19 cellular contexts compared by ENCODE assay signal in the genomic region with DNA sequence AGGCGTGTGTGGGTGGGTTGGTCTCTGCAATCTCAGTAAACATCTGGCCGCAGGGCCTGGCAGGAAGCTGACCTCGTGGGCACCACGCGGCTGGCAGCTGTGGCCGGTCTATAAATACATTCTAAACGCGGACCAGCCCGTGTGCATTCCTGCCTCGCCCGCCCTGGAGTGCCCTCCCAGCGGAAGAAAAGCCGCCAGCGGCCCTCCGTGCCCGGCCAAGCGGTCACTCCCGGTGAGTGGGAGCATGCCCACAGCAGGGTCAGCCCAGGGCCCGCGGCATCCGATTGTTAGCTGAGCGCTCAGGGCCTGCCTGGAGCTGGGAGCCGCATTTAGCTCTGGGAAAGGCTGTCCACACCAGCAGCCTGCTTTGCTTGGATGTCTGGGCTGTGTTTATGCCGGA. TPM values are rescaled to one million over a fixed set of nuclear protein-coding genes. Genes with fewer than 3 reads are reported as not detected.
DNase-seq lines count a peak whose midpoint lies in the region; ATAC-seq, FAIRE-seq and TF ChIP-seq lines count a peak whose summit lies in the region.
"Had no signal": no experiment of that assay in that cellular context is flagged by ENCODE, and none has a peak within 500 bp of the region (broad histone marks: within the 10 kb centered on the region; RNA-seq: fewer than 3 reads in every experiment).

No MANE protein-coding gene starts in this region.

- H2AFZ ChIP-seq in HepG2 (ENCODE audit: low read length) (no peak overlapping the region), neural progenitor cell (replicated peaks) (no peak overlapping the region)

- TF ChIP-seq POLR2A in HepG2 (IDR thresholded peaks at IDR 0.05; ENCODE audit: insufficient read depth in 1 of 2, low read depth in 2 of 2, low read length in 2 of 2) = no peak
- no peak for TF ChIP-seq POLR2A in right lobe of liver (IDR thresholded peaks at IDR 0.05)
- no peak for TF ChIP-seq POLR2A in vagina (IDR thresholded peaks at IDR 0.05)

- H3K4me2 ChIP-seq in HepG2 (ENCODE audit: low read depth, low read length) (no peak overlapping the region), neural progenitor cell (no peak overlapping the region)

- no peaks in the 10 kb centered on the region for H3K36me3 Mint-ChIP-seq in neural progenitor cell

- intact Hi-C loops in HepG2 (cut with micrococcal nuclease; ENCODE audit: unreplicated experiment) (no loop called here), right lobe of liver (cut with DNase I) (no loop called here), vagina (cut with DNase I) (no loop called here)

- H3K4me1 ChIP-seq in HepG2 (ENCODE audit: insufficient read depth, low read length) (peaks cover 9% of the 10 kb centered on the region), right lobe of liver (no peaks in the 10 kb centered on the region), neural progenitor cell (no peaks in the 10 kb centered on the region), small intestine (ENCODE audit: control insufficient read depth in 2 of 2, insufficient read depth in 1 of 2, low read depth in 1 of 2, low read length in 1 of 2) (no peaks in the 10 kb centered on the region), vagina (peaks cover 25% of the 10 kb centered on the region)

- FAIRE-seq in HepG2 (lab: Jason Lieb, UNC) = no peak
- no peak for FAIRE-seq in small intestine (lab: Jason Lieb, UNC)
- FAIRE-seq: GM12891, keratinocyte had no signal

- DNase-seq in HepG2 (ENCODE audit: low spot score) (no peak), right lobe of liver (no peak), foreskin melanocyte (peak; percentile 82), neural progenitor cell (ENCODE audit: low spot score) (no peak), WERI-Rb-1 (no peak), 8988T (no peak), small intestine (no peak), vagina (ENCODE audit: extremely low spot score in 2 of 2) (no peak)
- DNase-seq: activated CD8-positive, alpha-beta T cell treated with anti-CD3 and anti-CD28 coated beads, Interleukin-2, amount 10 ng/mL, durations not matched to agents 7 days and 5 days; GOT3; NCI-H2029 treated with DMSO at 0.1 percent for 48 hours; NCI-H526 treated with DMSO at 0.1 percent for 48 hours; PC-3; stimulated activated CD4-positive, alpha-beta T cell treated with anti-CD3 and anti-CD28 coated beads, Interleukin-4, amount 100 ng/mL, for 1 hour had no signal

- no peak for TF ChIP-seq RAD21 in HepG2 (CRISPR knock-in tag; IDR thresholded peaks at IDR 0.05)

- POLR2A ChIA-PET in HepG2 (lab: Yijun Ruan, JAX) = no interaction called here

- H3K9ac ChIP-seq in HepG2 (ENCODE audit: insufficient read depth, low read depth, low read length) (no peak overlapping the region), neural progenitor cell (no peak overlapping the region)

- H3K27ac ChIP-seq in HepG2 (ENCODE audit: extremely low read length, insufficient read depth, low read length) (no peak overlapping the region), right lobe of liver (no peak overlapping the region), neural progenitor cell (no peak overlapping the region), WERI-Rb-1 (no peak overlapping the region), small intestine (ENCODE audit: low read depth in 1 of 2, low read length in 1 of 2) (no peak overlapping the region), vagina (no peak overlapping the region)

- no peak overlapping the region for H3K4me3 Mint-ChIP-seq in neural progenitor cell
- H3K4me3 Mint-ChIP-seq: activated CD8-positive, alpha-beta T cell treated with anti-CD3 and anti-CD28 coated beads, Interleukin-2, amount 10 ng/mL, durations not matched to agents 7 days and 5 days had no signal

- 26% methylated on average over 14 of the region's 24 CpGs for WGBS in HepG2 (ENCODE audit: low lambda C conversion rate)
- 51% methylated on average over 6 of the region's 24 CpGs for WGBS in right lobe of liver (ENCODE audit: insufficient coverage, low coverage, low lambda C conversion rate, missing lambda C conversion rate)
- WGBS in small intestine, 3 donors = 43 to 64% (median 61%) methylated on average over 21 to 24 of the region's 24 CpGs

- H3K79me2 ChIP-seq in HepG2 (ENCODE audit: insufficient read depth, low read length) (no peaks in the 10 kb centered on the region), neural progenitor cell (ENCODE audit: low read depth) (no peaks in the 10 kb centered on the region)

- H3K27me3 ChIP-seq in HepG2 (ENCODE audit: control insufficient read depth in 1 of 2, insufficient read depth in 2 of 2, low read length in 2 of 2) = peaks cover 49 to 96% of the 10 kb centered on the region in 2 experiments
- H3K27me3 ChIP-seq in right lobe of liver = no peaks in the 10 kb centered on the region
- H3K27me3 ChIP-seq in neural progenitor cell = no peaks in the 10 kb centered on the region
- no peaks in the 10 kb centered on the region for H3K27me3 ChIP-seq in WERI-Rb-1 (ENCODE audit: insufficient read depth, low read depth, severe bottlenecking)
- H3K27me3 ChIP-seq in small intestine (ENCODE audit: control insufficient read depth in 2 of 2, insufficient read depth in 2 of 2, low read length in 2 of 2) = peaks cover 0 to 6% of the 10 kb centered on the region in 2 donors
- no peaks in the 10 kb centered on the region for H3K27me3 ChIP-seq in vagina
- H3K27me3 ChIP-seq: tibial nerve had no signal

- no peak overlapping the region for H3K4me3 ChIP-seq in HepG2 (replicated peaks in 1 of 3; ENCODE audit: insufficient read depth in 1 of 3, low read depth in 2 of 3, low read length in 3 of 3)
- H3K4me3 ChIP-seq in right lobe of liver = no peak overlapping the region
- no peak overlapping the region for H3K4me3 ChIP-seq in neural progenitor cell
- no peak overlapping the region for H3K4me3 ChIP-seq in WERI-Rb-1 (ENCODE audit: low read depth, low read length)
- H3K4me3 ChIP-seq in small intestine (ENCODE audit: low read depth in 1 of 2, low read length in 2 of 2) = no peak overlapping the region
- no peak overlapping the region for H3K4me3 ChIP-seq in vagina
- H3K4me3 ChIP-seq: tibial nerve had no signal

- CTCF ChIA-PET in HepG2 (lab: Yijun Ruan, JAX; ENCODE audit: low intra/inter-chr PET ratio, low total read pairs) = no interaction called here

- H3K27ac Mint-ChIP-seq in neural progenitor cell = peak overlapping the region; percentile 16
- H3K27ac Mint-ChIP-seq: activated CD8-positive, alpha-beta T cell treated with anti-CD3 and anti-CD28 coated beads, Interleukin-2, amount 10 ng/mL, durations not matched to agents 7 days and 5 days; progenitor cell of endocrine pancreas had no signal

- TF ChIP-seq CTCF in HepG2 (CRISPR knock-in tag; IDR thresholded peaks at IDR 0.05) = no peak
- no peak for TF ChIP-seq CTCF in right lobe of liver (IDR thresholded peaks at IDR 0.05)
- no peak for TF ChIP-seq CTCF in neural progenitor cell (IDR thresholded peaks at IDR 0.05)
- no peak for TF ChIP-seq CTCF in WERI-Rb-1 (IDR thresholded peaks at IDR 0.05; ENCODE audit: low read depth, low read length)
- no peak for TF ChIP-seq CTCF in vagina (IDR thresholded peaks at IDR 0.05)

- in situ Hi-C loops in HepG2 (cut with HindIII; ENCODE audit: extremely low pct_ligation_motif_present, low pct_unique_long_range_greater_than_20kb) = no loop called here

- ATAC-seq in HepG2 (no peak), right lobe of liver (no peak)
- ATAC-seq: activated CD8-positive, alpha-beta T cell treated with anti-CD3 and anti-CD28 coated beads, Interleukin-2, amount 10 ng/mL, durations not matched to agents 7 days and 5 days; PC-3 had no signal

- H4K20me1 ChIP-seq in HepG2 (ENCODE audit: insufficient read depth, low read length) (no peaks in the 10 kb centered on the region), neural progenitor cell (ENCODE audit: low read depth) (no peaks in the 10 kb centered on the region)

- H3F3A ChIP-seq in neural progenitor cell (ENCODE audit: low read depth) = no peaks in the 10 kb centered on the region

- no peaks in the 10 kb centered on the region for H3K36me3 ChIP-seq in HepG2 (replicated peaks in 1 of 2; ENCODE audit: control insufficient read depth in 1 of 2, insufficient read depth in 2 of 2, low read length in 2 of 2)
- no peaks in the 10 kb centered on the region for H3K36me3 ChIP-seq in right lobe of liver
- H3K36me3 ChIP-seq in neural progenitor cell = no peaks in the 10 kb centered on the region
- H3K36me3 ChIP-seq in WERI-Rb-1 = no peaks in the 10 kb centered on the region
- no peaks in the 10 kb centered on the region for H3K36me3 ChIP-seq in small intestine (ENCODE audit: control insufficient read depth in 2 of 2, insufficient read depth in 2 of 2, low read length in 2 of 2)
- no peaks in the 10 kb centered on the region for H3K36me3 ChIP-seq in vagina
- H3K36me3 ChIP-seq: tibial nerve had no signal

- H3K9me3 Mint-ChIP-seq in neural progenitor cell = peaks cover under 1% of the 10 kb centered on the region

- peaks cover 8% of the 10 kb centered on the region for H3K27me3 Mint-ChIP-seq in neural progenitor cell (ENCODE audit: insufficient read depth, low read depth)

- TF ChIP-seq EP300 in HepG2 (IDR thresholded peaks at IDR 0.05; ENCODE audit: low read depth in 2 of 2, low read length in 2 of 2) (no peak), HepG2 (CRISPR knock-in tag; IDR thresholded peaks at IDR 0.05; ENCODE audit: borderline replicate concordance) (no peak)

- BruUV-seq in HepG2 (replicated peaks; lab: Mats Ljungman, UMichigan) = no TSS peak

- H3K9me3 ChIP-seq in HepG2 (ENCODE audit: low read length) = no peaks in the 10 kb centered on the region
- no peaks in the 10 kb centered on the region for H3K9me3 ChIP-seq in right lobe of liver
- no peaks in the 10 kb centered on the region for H3K9me3 ChIP-seq in neural progenitor cell (ENCODE audit: low read depth)
- H3K9me3 ChIP-seq in WERI-Rb-1 (ENCODE audit: severe bottlenecking) = no peaks in the 10 kb centered on the region
- no peaks in the 10 kb centered on the region for H3K9me3 ChIP-seq in small intestine (ENCODE audit: control insufficient read depth, low read depth)
- H3K9me3 ChIP-seq in vagina = no peaks in the 10 kb centered on the region
- H3K9me3 ChIP-seq: tibial nerve had no signal

- no peaks in the 10 kb centered on the region for H3K4me1 Mint-ChIP-seq in neural progenitor cell

RNA-seq across cellular contexts. Expression of a gene that starts 10.3 kb away (rescaled TPM):
- total RNA-seq in HepG2 (2016; rRNA removed; fragmentation: Illumina TruSeq; extraction: Trizol) (not detected in 2 replicates), right lobe of liver (1 to 10 TPM in 2 of 6 experiments, under 1 TPM in 4; 0.22 to 1.3 (median 0.37) TPM), neural progenitor cell (ENCODE audit: low replicate concordance) (0.02 and 0.03 TPM in 2 replicates), vagina (2.2 TPM)
- total RNA-seq in HepG2 (2016; cell fraction: cytosol; rRNA removed; fragmentation: Illumina TruSeq; extraction: Trizol; ENCODE audit: low read depth) = not detected in 2 replicates
- not detected in 2 replicates for total RNA-seq in HepG2 (2016; cell fraction: insoluble cytoplasmic fraction; rRNA removed; fragmentation: Illumina TruSeq; extraction: Trizol)
- total RNA-seq in HepG2 (2016; cell fraction: membrane; rRNA removed; fragmentation: Illumina TruSeq; extraction: Trizol) = not detected in 2 replicates
- total RNA-seq in HepG2 (2016; cell fraction: nucleus; rRNA removed; fragmentation: Illumina TruSeq; extraction: Trizol) = not detected in 2 replicates
- polyA plus RNA-seq in HepG2 (2011; rRNA removed) (not detected in 2 replicates), small intestine (under 1 TPM in 2 of 3 donors, not detected in 1; under 0.01 to 0.30 TPM)
- polyA plus RNA-seq in HepG2 (2011; cell fraction: cytosol; rRNA removed) = not detected in 2 replicates
- 0.02 TPM in 1 of 2 replicates, not detected in the other for polyA plus RNA-seq in HepG2 (2011; cell fraction: nucleus; rRNA removed)
- polyA plus RNA-seq in HepG2 (2012) = not detected in 2 replicates
- not detected in 2 replicates for polyA plus RNA-seq in HepG2 (2016; cell fraction: cytosol; fragmentation: Illumina TruSeq; extraction: Trizol; ENCODE audit: low read depth)
- not detected in 2 replicates for polyA plus RNA-seq in HepG2 (2016; cell fraction: insoluble cytoplasmic fraction; fragmentation: Illumina TruSeq; extraction: Trizol; ENCODE audit: low read depth)
- polyA plus RNA-seq in HepG2 (2016; cell fraction: membrane; fragmentation: Illumina TruSeq; extraction: Trizol; ENCODE audit: low read depth) = not detected in 2 replicates
- polyA plus RNA-seq in HepG2 (2016; cell fraction: nucleus; fragmentation: Illumina TruSeq; extraction: Trizol; ENCODE audit: insufficient read depth, low read depth) = not detected in 2 replicates
- polyA minus RNA-seq in HepG2 (2011; rRNA and poly(A)+ RNA removed; ENCODE audit: low replicate concordance) = not detected in 2 replicates
- polyA minus RNA-seq in HepG2 (2011; cell fraction: cytosol; rRNA and poly(A)+ RNA removed) = not detected in 2 replicates
- polyA minus RNA-seq in HepG2 (2011; cell fraction: nucleus; rRNA and poly(A)+ RNA removed) = not detected in 2 replicates
- total RNA-seq: MCF 10A had no signal
- polyA plus RNA-seq: keratinocyte had no signal
